ENCODE assay signal across 22 cellular contexts in genomic region chr13:77728265-77728966, GRCh38. TPM values are rescaled to one million over a fixed set of nuclear protein-coding genes. Genes with fewer than 3 reads are reported as not detected.
DNase-seq lines count a peak whose midpoint lies in the region; ATAC-seq, FAIRE-seq and TF ChIP-seq lines count a peak whose summit lies in the region.
"Had no signal": no experiment of that assay in that cellular context is flagged by ENCODE, and none has a peak within 500 bp of the region (broad histone marks: within the 10 kb centered on the region; RNA-seq: fewer than 3 reads in every experiment).

No MANE protein-coding gene starts in this region.

- TF ChIP-seq CTCF in D721Med (IDR thresholded peaks at IDR 0.05; ENCODE audit: insufficient read depth, missing control alignments) (no peak), dorsolateral prefrontal cortex (IDR thresholded peaks at IDR 0.05 in 54 of 56, conservative IDR thresholded peaks at IDR 0.05 in 2 of 56; ENCODE audit: low read depth in 1 of 56, partially characterized antibody in 56 of 56) (no peak)

- ATAC-seq in activated CD4-positive, CD25-positive, alpha-beta regulatory T cell treated with anti-CD3 and anti-CD28 coated beads, Interleukin-2, amount 50 U/mL, for 24 hours, result no peak
- ATAC-seq: esophagus mucosa, HCT116, lower lobe of right lung had no signal

- DNase-seq in D721Med (ENCODE audit: insufficient read length, low spot score), result no peak
- no peak for DNase-seq in HEK293T (ENCODE audit: extremely low spot score)
- peak; percentile 51 for DNase-seq in SK-N-DZ (ENCODE audit: low spot score)
- DNase-seq in dorsolateral prefrontal cortex, result peak in 1 of 10 donors; percentile 28
- no peak for DNase-seq in stimulated activated naive CD4-positive, alpha-beta T cell treated with Interleukin-2 at 50 U/mL for 16 hours (lab: John Stamatoyannopoulos, UW)
- DNase-seq in amniotic stem cell (lab: John Stamatoyannopoulos, UW), result no peak
- no peak for DNase-seq in T-helper 2 cell
- DNase-seq: activated CD4-positive, alpha-beta T cell treated with anti-CD3 and anti-CD28 coated beads, Interleukin-2, amount 10 ng/mL, durations not matched to agents 7 days and 5 days; activated effector memory CD4-positive, alpha-beta T cell treated with Interleukin-2 at 50 U/mL for 16 hours; effector CD8-positive, alpha-beta T cell; lower lobe of right lung; NCI-H1436; NCI-H345; stimulated activated CD4-positive, alpha-beta T cell treated with anti-CD3 and anti-CD28 coated beads, Interleukin-4, amount 100 ng/mL, for 4 hours; stomach; upper lobe of left lung had no signal

- H3K4me3 ChIP-seq in dorsolateral prefrontal cortex, result peak overlapping the region in 20 of 59 donors; percentile 1 to 45 (median 21)
- H3K4me3 ChIP-seq: lower lobe of right lung, stomach, upper lobe of left lung had no signal

- CTCF ChIA-PET in HEK293T (lab: Yijun Ruan, JAX), result interaction anchor here (0.6 to 0.9 kb wide), 3 partner anchors 8 to 1675 kb away, joined by 3 to 4 read pairs (median 3); no protein-coding TSS in a partner anchor

- peak overlapping the region in 58 of 59 donors; percentile 11 to 98 (median 74) for H3K27ac ChIP-seq in dorsolateral prefrontal cortex
- H3K27ac ChIP-seq: lower lobe of right lung, stomach, upper lobe of left lung had no signal

- peak; percentile 64 for FAIRE-seq in D721Med (lab: Jason Lieb, UNC)
- FAIRE-seq: frontal cortex, keratinocyte, TTC549 had no signal

- intact Hi-C loops in dorsolateral prefrontal cortex (cut with DNase I), result no loop called here

- no peaks in the 10 kb centered on the region for H3K27me3 ChIP-seq in dorsolateral prefrontal cortex
- H3K27me3 ChIP-seq: stomach, upper lobe of left lung had no signal

- POLR2A ChIA-PET in HEK293T (lab: Yijun Ruan, JAX), result interaction anchor here (1.0 kb wide), 1 partner anchor 30 kb away, joined by 3 read pairs; no protein-coding TSS in a partner anchor

TF ChIP-seq in HEK293T, 16 proteins besides CTCF, POLR2A, EP300 and RAD21:
- TF ChIP-seq SUZ12 (IDR thresholded peaks at IDR 0.05) (no peak), ELF4 (IDR thresholded peaks at IDR 0.05) (no peak), HDGF (IDR thresholded peaks at IDR 0.05; ENCODE audit: borderline replicate concordance) (no peak), ARNT (IDR thresholded peaks at IDR 0.05) (0 out of 2 replicates have a peak, but pooled peaks have one; percentile 9), NFRKB (IDR thresholded peaks at IDR 0.05) (no peak)

RNA-seq across cellular contexts. Expression of gene SLAIN1, which starts 30.9 kb away (rescaled TPM):
- 52.8 and 56.3 TPM in 2 replicates for polyA plus RNA-seq in SK-N-DZ (2014; cell fraction: cytosol; rRNA removed)
- polyA plus RNA-seq in SK-N-DZ (2014; cell fraction: nucleus; rRNA removed), result 30.1 and 35.0 TPM in 2 replicates
- total RNA-seq in dorsolateral prefrontal cortex, result 100 to 1,000 TPM; 103 to 777 (median 227) TPM
- polyA plus RNA-seq: keratinocyte had no signal
